2 cellular contexts compared by ENCODE assay signal in genomic region chr4:138256608-138257007, GRCh38.
TF ChIP-seq lines count a peak whose summit lies in the region.

No MANE protein-coding gene starts in this region.

TF ChIP-seq in HepG2, 621 proteins besides CTCF, POLR2A, EP300 and RAD21 (continues in another document):
- TF ChIP-seq TBP (CRISPR knock-in tag; IDR thresholded peaks at IDR 0.05) (no peak), FOXA1 (IDR thresholded peaks at IDR 0.05) (peak; percentile 80), FOXA1 (CRISPR knock-in tag; IDR thresholded peaks at IDR 0.05) (peak; percentile 42; the same call in 1 of the 2 replicates), GABPB1 (CRISPR knock-in tag; IDR thresholded peaks at IDR 0.05) (no peak), FOXA3 (CRISPR knock-in tag; IDR thresholded peaks at IDR 0.05) (peak; percentile 91), ZNF607 (CRISPR knock-in tag; IDR thresholded peaks at IDR 0.05; ENCODE audit: borderline replicate concordance) (no peak), BCL6 (CRISPR knock-in tag; IDR thresholded peaks at IDR 0.05) (peak; percentile 25; the same call in 1 of the 2 replicates), GATAD2A (CRISPR knock-in tag; IDR thresholded peaks at IDR 0.05) (0 out of 2 replicates have a peak, but pooled peaks have one; percentile 29), ZNF703 (CRISPR knock-in tag; IDR thresholded peaks at IDR 0.05; ENCODE audit: borderline replicate concordance) (no peak), FOXK1 (CRISPR knock-in tag; IDR thresholded peaks at IDR 0.05; ENCODE audit: borderline replicate concordance, low read depth) (peak; percentile 26; the same call in 1 of the 2 replicates), HMG20A (CRISPR knock-in tag; IDR thresholded peaks at IDR 0.05; ENCODE audit: borderline replicate concordance) (peak; percentile 31; the same call in 1 of the 2 replicates), CAMTA2 (CRISPR knock-in tag; IDR thresholded peaks at IDR 0.05; ENCODE audit: borderline replicate concordance) (no peak), ZNF639 (CRISPR knock-in tag; conservative IDR thresholded peaks at IDR 0.05) (no peak), SALL1 (CRISPR knock-in tag; IDR thresholded peaks at IDR 0.05) (0 out of 2 replicates have a peak, but pooled peaks have one; percentile 23), ARID5B (CRISPR knock-in tag; IDR thresholded peaks at IDR 0.05) (peak; percentile 45; the same call in 1 of the 2 replicates), FOXP1 (IDR thresholded peaks at IDR 0.05) (0 out of 2 replicates have a peak, but pooled peaks have one; percentile 48), FOXP1 (CRISPR knock-in tag; IDR thresholded peaks at IDR 0.05) (peak; percentile 90), ZNF746 (CRISPR knock-in tag; IDR thresholded peaks at IDR 0.05) (no peak), FOXP4 (CRISPR knock-in tag; IDR thresholded peaks at IDR 0.05) (peak; percentile 84)

TF ChIP-seq in K562, 482 proteins besides CTCF, POLR2A, EP300 and RAD21:
- TF ChIP-seq HINFP (tag; conservative IDR thresholded peaks at IDR 0.05; ENCODE audit: low read depth) (no peak), CGGBP1 (CRISPR knock-in tag; IDR thresholded peaks at IDR 0.05) (no peak), ZKSCAN3 (CRISPR knock-in tag; IDR thresholded peaks at IDR 0.05) (no peak), ZNF407 (IDR thresholded peaks at IDR 0.05; ENCODE audit: low read depth) (no peak), ZBED1 (IDR thresholded peaks at IDR 0.05) (no peak), NR2C1 (IDR thresholded peaks at IDR 0.05) (no peak), NR2C1 (tag; IDR thresholded peaks at IDR 0.05) (no peak), ZNF165 (CRISPR knock-in tag; IDR thresholded peaks at IDR 0.05; ENCODE audit: borderline replicate concordance) (no peak), GABPB2 (CRISPR knock-in tag; conservative IDR thresholded peaks at IDR 0.05) (no peak), MAFF (IDR thresholded peaks at IDR 0.05; ENCODE audit: low read length) (no peak), SAP30 (IDR thresholded peaks at IDR 0.05; ENCODE audit: borderline replicate concordance, insufficient read depth, low read depth, low read length, poor library complexity, severe bottlenecking) (no peak), HLTF (IDR thresholded peaks at IDR 0.05) (no peak), RBM15 (IDR thresholded peaks at IDR 0.05; ENCODE audit: insufficient read depth, low read length) (no peak), ZFP30 (CRISPR knock-in tag; IDR thresholded peaks at IDR 0.05; ENCODE audit: borderline replicate concordance) (no peak), SNRNP70 (optimal IDR thresholded peaks at IDR 0.05; ENCODE audit: low read depth, low read length) (no peak), CCNT2 (IDR thresholded peaks at IDR 0.05; ENCODE audit: borderline replicate concordance, extremely low read depth, insufficient read length, low read depth, low read length) (no peak), ZHX1 (conservative IDR thresholded peaks at IDR 0.05; ENCODE audit: low read length) (no peak)
TF ChIP-seq in K562: peak in this region for 0.
